ENCODE assay signal across 1 cellular context in genomic region chr1:16173447-16174260, GRCh38.
TF ChIP-seq lines count a peak whose summit lies in the region.

No MANE protein-coding gene starts in this region.

TF ChIP-seq in K562, 482 proteins besides CTCF, POLR2A, EP300 and RAD21 (continued from another document and continues in another):
- TF ChIP-seq FOXA3 (CRISPR knock-in tag; conservative IDR thresholded peaks at IDR 0.05 in 1 of 2, IDR thresholded peaks at IDR 0.05 in 1 of 2) (no peak), TFE3 (CRISPR knock-in tag; IDR thresholded peaks at IDR 0.05) (no peak), MTA3 (IDR thresholded peaks at IDR 0.05; ENCODE audit: borderline replicate concordance) (peak; percentile 62; the same call in 1 of the 2 replicates), PRDM10 (IDR thresholded peaks at IDR 0.05; ENCODE audit: partially characterized antibody) (peak; percentile 90), C11orf30 (IDR thresholded peaks at IDR 0.05; ENCODE audit: low read depth) (peak; percentile 90), NR4A1 (CRISPR knock-in tag; IDR thresholded peaks at IDR 0.05) (no peak), NR4A1 (tag; IDR thresholded peaks at IDR 0.05) (0 out of 2 replicates have a peak, but pooled peaks have one; percentile 8), LCOR (CRISPR knock-in tag; IDR thresholded peaks at IDR 0.05) (no peak), ETV5 (CRISPR knock-in tag; IDR thresholded peaks at IDR 0.05; ENCODE audit: low read depth) (no peak; the same call in 1 of the 2 replicates), XRCC4 (IDR thresholded peaks at IDR 0.05; ENCODE audit: extremely low read depth, insufficient read depth, insufficient read length) (no peak), KDM5B (IDR thresholded peaks at IDR 0.05; ENCODE audit: insufficient replicate concordance, low read depth, low read length) (peak; percentile 35), SREBF1 (IDR thresholded peaks at IDR 0.05; ENCODE audit: borderline replicate concordance, low read depth, low read length) (0 out of 2 replicates have a peak, but pooled peaks have one; percentile 2), MAFG (tag; conservative IDR thresholded peaks at IDR 0.05) (peak; percentile 68), FOSL1 (tag; conservative IDR thresholded peaks at IDR 0.05) (peak; percentile 72), ZFP36 (IDR thresholded peaks at IDR 0.05; ENCODE audit: low read depth, low read length, partially characterized antibody) (peak; percentile 55), SMARCE1 (IDR thresholded peaks at IDR 0.05) (peak; percentile 13; the same call in 1 of the 2 replicates), FOXK2 (conservative IDR thresholded peaks at IDR 0.05 in 1 of 2, IDR thresholded peaks at IDR 0.05 in 1 of 2; ENCODE audit: low read depth in 2 of 2) (0 out of 4 replicates have a peak, but pooled peaks of 1 of the 2 experiments have one; percentile 9), HDGF (IDR thresholded peaks at IDR 0.05) (peak; percentile 72), TFAP4 (CRISPR knock-in tag; IDR thresholded peaks at IDR 0.05; ENCODE audit: borderline replicate concordance) (peak; percentile 31; the same call in 1 of the 2 replicates), RBBP5 (IDR thresholded peaks at IDR 0.05; ENCODE audit: borderline replicate concordance, insufficient read depth, low read length, poor library complexity, severe bottlenecking) (peak; percentile 13), ELK3 (CRISPR knock-in tag; IDR thresholded peaks at IDR 0.05) (no peak), JUN (IDR thresholded peaks at IDR 0.05; ENCODE audit: borderline replicate concordance, low read depth, low read length) (no peak), JUN (CRISPR knock-in tag; IDR thresholded peaks at IDR 0.05; ENCODE audit: borderline replicate concordance) (0 out of 2 replicates have a peak, but pooled peaks have one; percentile 12), DPF2 (IDR thresholded peaks at IDR 0.05) (peak; percentile 70; the same call in 1 of the 2 replicates), UBTF (IDR thresholded peaks at IDR 0.05; ENCODE audit: borderline replicate concordance in 1 of 2, low read depth in 2 of 2, low read length in 2 of 2) (no peak), ZNF316 (IDR thresholded peaks at IDR 0.05) (peak; percentile 91), SREBF2 (CRISPR knock-in tag; IDR thresholded peaks at IDR 0.05) (no peak), ETV1 (tag; conservative IDR thresholded peaks at IDR 0.05; ENCODE audit: low read depth) (no peak), ZKSCAN1 (IDR thresholded peaks at IDR 0.05; ENCODE audit: low read depth, low read length) (peak; percentile 9; the same call in 1 of the 2 replicates), MTA2 (IDR thresholded peaks at IDR 0.05; ENCODE audit: low read depth) (0 out of 2 replicates have a peak, but pooled peaks have one; percentile 2), CBX3 (IDR thresholded peaks at IDR 0.05; ENCODE audit: borderline replicate concordance in 1 of 2, low read length in 2 of 2) (no peak), NCOA1 (IDR thresholded peaks at IDR 0.05; ENCODE audit: low read depth) (0 out of 2 replicates have a peak, but pooled peaks have one; percentile 6), ZNF12 (CRISPR knock-in tag; IDR thresholded peaks at IDR 0.05) (peak; percentile 7; the same call in 1 of the 2 replicates), MAX (CRISPR knock-in tag; IDR thresholded peaks at IDR 0.05) (peak; percentile 37), PREB (CRISPR knock-in tag; IDR thresholded peaks at IDR 0.05) (no peak), ZNF592 (IDR thresholded peaks at IDR 0.05) (peak; percentile 80), CREB5 (CRISPR knock-in tag; IDR thresholded peaks at IDR 0.05) (no peak), MECOM (CRISPR knock-in tag; IDR thresholded peaks at IDR 0.05) (no peak), MAFK (IDR thresholded peaks at IDR 0.05; ENCODE audit: low read length) (peak; percentile 41), ZEB2 (IDR thresholded peaks at IDR 0.05) (peak; percentile 31; the same call in 1 of the 2 replicates), ARID3B (CRISPR knock-in tag; IDR thresholded peaks at IDR 0.05; ENCODE audit: borderline replicate concordance) (peak; percentile 80; the same call in 1 of the 2 replicates), ZNF212 (CRISPR knock-in tag; IDR thresholded peaks at IDR 0.05) (no peak)
